In genomic region chr2:66445781-66446177, GRCh38 we compare ENCODE assay signal across 12 cellular contexts. TPM values are rescaled to one million over a fixed set of nuclear protein-coding genes. Genes with fewer than 3 reads are reported as not detected.
DNase-seq lines count a peak whose midpoint lies in the region; ATAC-seq, FAIRE-seq and TF ChIP-seq lines count a peak whose summit lies in the region.
"Had no signal": no experiment of that assay in that cellular context is flagged by ENCODE, and none has a peak within 500 bp of the region (broad histone marks: within the 10 kb centered on the region; RNA-seq: fewer than 3 reads in every experiment).

No MANE protein-coding gene starts in this region.

- H3K9ac ChIP-seq in endocrine pancreas (ENCODE audit: control insufficient read depth, insufficient read depth, low read length) (peak overlapping the region; percentile 70), kidney (ENCODE audit: low read length in 2 of 2) (peak overlapping the region; percentile 10 to 59), smooth muscle cell (ENCODE audit: low read depth) (peak overlapping the region; percentile 78)

- H3K27me3 ChIP-seq in H7 (ENCODE audit: control insufficient read depth, insufficient read depth, low read length) (peaks cover 70% of the 10 kb centered on the region), endocrine pancreas (ENCODE audit: control insufficient read depth, insufficient read depth, low read length) (no peaks in the 10 kb centered on the region), smooth muscle cell (ENCODE audit: low read depth) (no peaks in the 10 kb centered on the region), WERI-Rb-1 (ENCODE audit: insufficient read depth, low read depth, severe bottlenecking) (no peaks in the 10 kb centered on the region)

- DNase-seq in H7 (peak; percentile 84), kidney (no peak), smooth muscle cell (lab: John Stamatoyannopoulos, UW; ENCODE audit: unreplicated experiment) (no peak), WERI-Rb-1 (no peak), HTR-8/SVneo (ENCODE audit: insufficient read length, low spot score) (no peak)
- DNase-seq: natural killer cell; NCI-H446 treated with DMSO at 0.1 percent for 48 hours; stimulated activated naive B cell treated with anti-CD40 and anti-IgM and Interleukin-4, amounts not matched to agents 10 μg/mL and 1 μg/mL and 100 μg/mL, for 72 hours had no signal

- peak overlapping the region; percentile 86 for H2AFZ ChIP-seq in smooth muscle cell (ENCODE audit: low read depth)

- ATAC-seq in GM19397 (IDR thresholded peaks at IDR 0.05; ENCODE audit: unreplicated experiment) (no peak), GM18870 (IDR thresholded peaks at IDR 0.05; ENCODE audit: unreplicated experiment) (no peak)
- ATAC-seq: natural killer cell; stimulated activated naive B cell treated with anti-CD40 and anti-IgM and Interleukin-4, amounts not matched to agents 10 μg/mL and 1 μg/mL and 100 μg/mL, for 72 hours had no signal

- H4K20me1 ChIP-seq in smooth muscle cell (ENCODE audit: low read depth): no peaks in the 10 kb centered on the region

- H3K27ac ChIP-seq in kidney (ENCODE audit: low read depth in 2 of 2, low read length in 2 of 2) (peak overlapping the region; percentile 77 to 84), smooth muscle cell (ENCODE audit: low read depth) (peak overlapping the region; percentile 79), WERI-Rb-1 (no peak overlapping the region)

- peaks cover 16% of the 10 kb centered on the region for H3K4me1 ChIP-seq in endocrine pancreas (ENCODE audit: control insufficient read depth, insufficient read depth, low read length)
- H3K4me1 ChIP-seq in kidney (ENCODE audit: control insufficient read depth in 1 of 2, insufficient read depth in 1 of 2, low read depth in 1 of 2, low read length in 2 of 2): peaks cover 0 to 4% of the 10 kb centered on the region in 2 donors
- H3K4me1 ChIP-seq in smooth muscle cell (ENCODE audit: low read depth): peaks cover 48% of the 10 kb centered on the region

- H3K9me3 ChIP-seq in endocrine pancreas (ENCODE audit: control insufficient read depth, low read length): no peaks in the 10 kb centered on the region
- no peaks in the 10 kb centered on the region for H3K9me3 ChIP-seq in kidney (ENCODE audit: control insufficient read depth in 1 of 2, low read length in 2 of 2)
- no peaks in the 10 kb centered on the region for H3K9me3 ChIP-seq in smooth muscle cell (replicated peaks; ENCODE audit: low read depth)
- no peaks in the 10 kb centered on the region for H3K9me3 ChIP-seq in WERI-Rb-1 (ENCODE audit: severe bottlenecking)

- 3% methylated on average over 25 of the region's 25 CpGs for WGBS in smooth muscle cell (ENCODE audit: low lambda C conversion rate)

- H3K79me2 ChIP-seq in smooth muscle cell (ENCODE audit: low read depth): peaks cover 99% of the 10 kb centered on the region

- H3K4me3 ChIP-seq in H7 (ENCODE audit: insufficient read depth, low read depth, low read length) (peak overlapping the region; percentile 27), endocrine pancreas (ENCODE audit: control insufficient read depth, insufficient read depth, low read length) (peak overlapping the region; percentile 17), kidney (ENCODE audit: low read length in 2 of 2) (peak overlapping the region; percentile 30 to 37), smooth muscle cell (peak overlapping the region; percentile 53), WERI-Rb-1 (ENCODE audit: low read depth, low read length) (no peak overlapping the region)

- intact Hi-C loops in kidney (cut with DNase I): no loop called here

- TF ChIP-seq CTCF in kidney (IDR thresholded peaks at IDR 0.05; ENCODE audit: borderline replicate concordance, extremely low read depth, insufficient read depth) (no peak), smooth muscle cell (IDR thresholded peaks at IDR 0.05; ENCODE audit: borderline replicate concordance, insufficient read depth, poor library complexity, severe bottlenecking) (peak; percentile 34), WERI-Rb-1 (IDR thresholded peaks at IDR 0.05; ENCODE audit: low read depth, low read length) (no peak)

- peak overlapping the region; percentile 96 for H3K4me2 ChIP-seq in smooth muscle cell

- no peaks in the 10 kb centered on the region for H3K36me3 ChIP-seq in H7 (replicated peaks; ENCODE audit: control insufficient read depth, insufficient read depth, low read length)
- H3K36me3 ChIP-seq in endocrine pancreas (ENCODE audit: control insufficient read depth, insufficient read depth, low read length): no peaks in the 10 kb centered on the region
- no peaks in the 10 kb centered on the region for H3K36me3 ChIP-seq in kidney (ENCODE audit: control insufficient read depth in 1 of 2, insufficient read depth in 2 of 2, low read length in 2 of 2)
- H3K36me3 ChIP-seq in smooth muscle cell (ENCODE audit: low read depth): no peaks in the 10 kb centered on the region
- H3K36me3 ChIP-seq in WERI-Rb-1: peaks cover 22% of the 10 kb centered on the region

- H3F3A ChIP-seq in smooth muscle cell (ENCODE audit: low read depth): no peaks in the 10 kb centered on the region

- FAIRE-seq in kidney (lab: Jason Lieb, UNC): no peak
- FAIRE-seq in HTR-8/SVneo (lab: Jason Lieb, UNC): no peak
- FAIRE-seq: bronchial epithelial cell had no signal

RNA-seq across cellular contexts. Expression of gene MEIS1, which starts 10.9 kb away (rescaled TPM):
- total RNA-seq in H7 (2014; rRNA removed; shearing (Covaris generic)): 0.15 and 0.28 TPM in 2 replicates
- total RNA-seq in kidney (36.7 TPM), smooth muscle cell (14.6 and 15.6 TPM in 2 replicates)
- polyA plus RNA-seq in kidney (ENCODE audit: insufficient read depth, low read depth, low replicate concordance) (7.3 TPM), smooth muscle cell (15.8 and 18.1 TPM in 2 replicates)

Comparison
In these comparisons a context has a peak if more than half of its experiments do, and no peak if none do; other contexts are left out.
1. RNA of gene MEIS1, which starts 10.9 kb away (total RNA-seq): 36.7 TPM in kidney (single experiment) and 14.6 to 15.6 TPM in smooth muscle cell; 0.15 to 0.28 TPM in H7; every median in the first group is over 10 times any median in the second.
2. Peak in every context shown above with its lines, with median percentiles within 50 percentile points of each other: H3K9ac ChIP-seq.